Comparison of ENCODE assay signal across 18 cellular contexts in genomic region chr7:22387583-22387982, GRCh38. TPM values are rescaled to one million over a fixed set of nuclear protein-coding genes. Genes with fewer than 3 reads are reported as not detected.
A peak's percentile ranks its signal among the peaks of the same experiment; 100 is the strongest.
DNase-seq lines count a peak whose midpoint lies in the region; ATAC-seq and TF ChIP-seq lines count a peak whose summit lies in the region.
"Had no signal": no experiment of that assay in that cellular context is flagged by ENCODE, and none has a peak within 500 bp of the region (broad histone marks: within the 10 kb centered on the region; RNA-seq: fewer than 3 reads in every experiment).

No MANE protein-coding gene starts in this region.

- H3K36me3 ChIP-seq in IMR-90 (ENCODE audit: control insufficient read depth, insufficient read depth, low read length) (no peaks in the 10 kb centered on the region), mesenchymal stem cell (ENCODE audit: control insufficient read depth in 1 of 2, insufficient read depth in 2 of 2, low read depth in 1 of 2, low read length in 2 of 2) (no peaks in the 10 kb centered on the region), sigmoid colon (no peaks in the 10 kb centered on the region)
- H3K36me3 ChIP-seq: Peyer's patch had no signal

- H2BK5ac ChIP-seq in IMR-90 (ENCODE audit: low read depth, low read length, poor library complexity, severe bottlenecking), result no peak overlapping the region
- no peak overlapping the region for H2BK5ac ChIP-seq in mesenchymal stem cell (ENCODE audit: low read depth, low read length, poor library complexity, severe bottlenecking)

- BruUV-seq in IMR-90 (replicated peaks; lab: Mats Ljungman, UMichigan), result no TSS peak

- H3K9me3 ChIP-seq in IMR-90 (ENCODE audit: control insufficient read depth, insufficient read depth, low read length) (no peaks in the 10 kb centered on the region), mesenchymal stem cell (ENCODE audit: control insufficient read depth, low read length) (no peaks in the 10 kb centered on the region), sigmoid colon (no peaks in the 10 kb centered on the region)
- H3K9me3 ChIP-seq: Peyer's patch had no signal

- H3K18ac ChIP-seq in IMR-90 (ENCODE audit: low read depth, low read length), result no peak overlapping the region
- no peak overlapping the region for H3K18ac ChIP-seq in mesenchymal stem cell (ENCODE audit: low read depth in 1 of 2, low read length in 2 of 2)

- TF ChIP-seq CTCF in AG09309 (IDR thresholded peaks at IDR 0.05; ENCODE audit: control insufficient read depth, insufficient read depth, low read depth, low read length, missing control alignments) (no peak), IMR-90 (conservative IDR thresholded peaks at IDR 0.05; ENCODE audit: low read depth, low read length) (no peak), chondrocyte (IDR thresholded peaks at IDR 0.05) (no peak), sigmoid colon (IDR thresholded peaks at IDR 0.05) (no peak)

- no peak overlapping the region for H4K5ac ChIP-seq in IMR-90 (ENCODE audit: low read depth, low read length)

- H3K4me3 ChIP-seq in AG09309 (ENCODE audit: control insufficient read depth, low read depth, low read length) (no peak overlapping the region), IMR-90 (ENCODE audit: insufficient read depth, low read depth, low read length) (no peak overlapping the region), mesenchymal stem cell (ENCODE audit: insufficient read depth in 1 of 2, low read depth in 1 of 2, low read length in 2 of 2) (no peak overlapping the region), sigmoid colon (no peak overlapping the region)
- H3K4me3 ChIP-seq: GM23338, Peyer's patch had no signal

- H3K4me1 ChIP-seq in IMR-90 (ENCODE audit: control insufficient read depth, insufficient read depth, low read length), result no peaks in the 10 kb centered on the region
- no peaks in the 10 kb centered on the region for H3K4me1 ChIP-seq in mesenchymal stem cell (ENCODE audit: control insufficient read depth, insufficient read depth, low read depth, low read length)
- no peaks in the 10 kb centered on the region for H3K4me1 ChIP-seq in sigmoid colon
- H3K4me1 ChIP-seq: Peyer's patch had no signal

- H2BK120ac ChIP-seq in IMR-90 (ENCODE audit: low read depth, low read length) (no peak overlapping the region), mesenchymal stem cell (ENCODE audit: low read depth, low read length) (no peak overlapping the region)

- in situ Hi-C loops in IMR-90 (cut with MboI; ENCODE audit: low sequenced_read_pairs), result no loop called here

- no peaks in the 10 kb centered on the region for H3K9me1 ChIP-seq in IMR-90 (ENCODE audit: insufficient read depth, low read length)

- H3K56ac ChIP-seq in IMR-90 (ENCODE audit: extremely low read depth, insufficient read depth, low read length), result no peak overlapping the region

- TF ChIP-seq RAD21 in IMR-90 (IDR thresholded peaks at IDR 0.05; ENCODE audit: low read length), result no peak

- TF ChIP-seq EP300 in sigmoid colon (IDR thresholded peaks at IDR 0.05), result no peak

- DNase-seq in AG09309 (ENCODE audit: low read depth), result peak; percentile 78
- DNase-seq in IMR-90, result peak; percentile 18
- no peak for DNase-seq in chondrocyte (ENCODE audit: low spot score)
- no peak for DNase-seq in mesenchymal stem cell
- DNase-seq in epidermal melanocyte (ENCODE audit: insufficient read length, low spot score), result no peak
- no peak for DNase-seq in sigmoid colon
- DNase-seq in SK-N-DZ (ENCODE audit: low spot score), result no peak
- DNase-seq: ACHN; activated CD4-positive, alpha-beta T cell treated with anti-CD3 and anti-CD28 coated beads, Interleukin-2, amount 50 U/mL, for 1 hour; DMS 273 treated with DMSO at 0.1 percent for 48 hours; KBM-7; NCI-H187 treated with DMSO at 0.1 percent for 48 hours; Peyer's patch; stimulated activated CD4-positive, alpha-beta T cell treated with anti-CD3 and anti-CD28 coated beads, Interleukin-15, amount 100 ng/mL, for 24 hours had no signal

- H2BK20ac ChIP-seq in IMR-90 (ENCODE audit: low read depth, low read length), result no peak overlapping the region

- H3K79me1 ChIP-seq in IMR-90 (ENCODE audit: low read depth in 1 of 2, low read length in 2 of 2) (no peaks in the 10 kb centered on the region), mesenchymal stem cell (replicated peaks; ENCODE audit: low read length, poor library complexity, severe bottlenecking) (no peaks in the 10 kb centered on the region)

- ATAC-seq in IMR-90 (ENCODE audit: low read depth), result no peak
- ATAC-seq in GM18907 (IDR thresholded peaks at IDR 0.05; ENCODE audit: unreplicated experiment), result no peak
- ATAC-seq: GM23338 had no signal

- H3K4ac ChIP-seq in IMR-90 (ENCODE audit: low read depth, low read length) (no peak overlapping the region), mesenchymal stem cell (ENCODE audit: low read depth in 1 of 2, low read length in 2 of 2) (no peak overlapping the region)

- no peak for TF ChIP-seq POLR2A in IMR-90 (IDR thresholded peaks at IDR 0.05; ENCODE audit: low read depth, low read length)
- TF ChIP-seq POLR2A in sigmoid colon (IDR thresholded peaks at IDR 0.05), result no peak

- peaks cover 38% of the 10 kb centered on the region for H3K4me1 Mint-ChIP-seq in chondrocyte (ENCODE audit: low read depth)

- no peaks in the 10 kb centered on the region for H4K20me1 ChIP-seq in IMR-90 (ENCODE audit: insufficient read depth, low read length)

- H4K91ac ChIP-seq in IMR-90 (ENCODE audit: insufficient read depth, low read depth, low read length), result no peak overlapping the region
- H4K91ac ChIP-seq in mesenchymal stem cell (ENCODE audit: low read length), result no peak overlapping the region

- POLR2A ChIA-PET in IMR-90 (lab: Charles Lee; ENCODE audit: unreplicated experiment), result no interaction called here

- H2BK15ac ChIP-seq in IMR-90 (ENCODE audit: low read depth, low read length) (no peak overlapping the region), mesenchymal stem cell (ENCODE audit: low read depth, poor library complexity, severe bottlenecking) (no peak overlapping the region)

- 72% methylated on average over 2 of the region's 4 CpGs; no CpG with 5 or more reads in 1 of the 2 experiments for WGBS in IMR-90 (ENCODE audit: extremely low coverage in 2 of 2, insufficient read length in 1 of 2), 2 experiments
- 70% methylated on average over 4 of the region's 4 CpGs for WGBS in mesenchymal stem cell
- WGBS in sigmoid colon, 2 donors, result 79 to 92% methylated on average over 4 of the region's 4 CpGs

- H3K27me3 ChIP-seq in IMR-90 (ENCODE audit: control insufficient read depth, insufficient read depth, low read length) (no peaks in the 10 kb centered on the region), mesenchymal stem cell (ENCODE audit: control insufficient read depth in 1 of 2, insufficient read depth in 1 of 2, low read length in 2 of 2) (no peaks in the 10 kb centered on the region), sigmoid colon (no peaks in the 10 kb centered on the region)
- H3K27me3 ChIP-seq: Peyer's patch had no signal

- H2BK12ac ChIP-seq in mesenchymal stem cell (ENCODE audit: low read length in 2 of 2), result no peak overlapping the region

- no peak overlapping the region for H2AK9ac ChIP-seq in IMR-90 (replicated peaks; ENCODE audit: low read depth, low read length, poor library complexity)

- H3K4me3 Mint-ChIP-seq in chondrocyte (ENCODE audit: unreplicated experiment), result no peak overlapping the region
- H3K4me3 Mint-ChIP-seq: activated T-helper 1 cell treated with anti-CD3 and anti-CD28 coated beads, Interleukin-12 subunit alpha, Interleukin-12 subunit beta, Interleukin-2, Interleukin-4 antibody, amounts not matched to agents 30 ng/mL and 10 ng/mL and 1 ng/mL, durations not matched to agents 14 hours and 24 hours and 36 hours; GM23338; type B pancreatic cell had no signal

- no peaks in the 10 kb centered on the region for H3K27me3 Mint-ChIP-seq in chondrocyte (ENCODE audit: low read depth)
- H3K27me3 Mint-ChIP-seq: type B pancreatic cell had no signal

- H3K23ac ChIP-seq in IMR-90 (ENCODE audit: low read depth, low read length), result no peak overlapping the region
- H3K23ac ChIP-seq in mesenchymal stem cell (ENCODE audit: low read length in 2 of 2), result no peak overlapping the region

- no peaks in the 10 kb centered on the region for H3K36me3 Mint-ChIP-seq in chondrocyte (ENCODE audit: low read depth)
- H3K36me3 Mint-ChIP-seq: type B pancreatic cell had no signal

- CTCF ChIA-PET in IMR-90 (lab: Yijun Ruan, JAX), result interaction anchor here (1.1 kb wide), 1 partner anchor 278 kb away, joined by 3 read pairs; no protein-coding TSS in a partner anchor

- peaks cover 2% of the 10 kb centered on the region for H3K9me3 Mint-ChIP-seq in chondrocyte (ENCODE audit: low read depth)
- H3K9me3 Mint-ChIP-seq: activated T-helper 1 cell treated with anti-CD3 and anti-CD28 coated beads, Interleukin-12 subunit alpha, Interleukin-12 subunit beta, Interleukin-2, Interleukin-4 antibody, amounts not matched to agents 30 ng/mL and 10 ng/mL and 1 ng/mL, durations not matched to agents 14 hours and 24 hours and 36 hours; GM23338; type B pancreatic cell had no signal

- dilution Hi-C loops in IMR-90 (cut with HindIII; ENCODE audit: low sequenced_read_pairs, unreplicated experiment), result no loop called here

- H3K27ac ChIP-seq in IMR-90 (ENCODE audit: insufficient read depth, low read length), result no peak overlapping the region
- no peak overlapping the region for H3K27ac ChIP-seq in mesenchymal stem cell (ENCODE audit: low read length, poor library complexity, severe bottlenecking)
- no peak overlapping the region for H3K27ac ChIP-seq in sigmoid colon
- H3K27ac ChIP-seq: Peyer's patch had no signal

- H2AK5ac ChIP-seq in IMR-90 (ENCODE audit: low read depth, low read length), result no peak overlapping the region
- H2AK5ac ChIP-seq in mesenchymal stem cell (ENCODE audit: low read length, severe bottlenecking), result no peak overlapping the region

- H3K14ac ChIP-seq in IMR-90 (replicated peaks; ENCODE audit: low read depth, low read length) (no peak overlapping the region), mesenchymal stem cell (ENCODE audit: low read length in 2 of 2) (no peak overlapping the region)

- no peak overlapping the region for H2AFZ ChIP-seq in IMR-90 (replicated peaks; ENCODE audit: low read length, poor library complexity)
- H2AFZ ChIP-seq in mesenchymal stem cell (ENCODE audit: low read depth, low read length), result no peak overlapping the region

- no peak overlapping the region for H4K8ac ChIP-seq in IMR-90 (ENCODE audit: low read depth in 2 of 2, low read length in 2 of 2)
- H4K8ac ChIP-seq in mesenchymal stem cell (ENCODE audit: low read length), result no peak overlapping the region

- H3K9ac ChIP-seq in IMR-90 (ENCODE audit: low read depth, low read length) (no peak overlapping the region), mesenchymal stem cell (ENCODE audit: low read length) (peak overlapping the region; percentile 34)

- peak overlapping the region; percentile 79 for H3K27ac Mint-ChIP-seq in chondrocyte (ENCODE audit: unreplicated experiment)
- H3K27ac Mint-ChIP-seq: activated T-helper 1 cell treated with anti-CD3 and anti-CD28 coated beads, Interleukin-12 subunit alpha, Interleukin-12 subunit beta, Interleukin-2, Interleukin-4 antibody, amounts not matched to agents 30 ng/mL and 10 ng/mL and 1 ng/mL, durations not matched to agents 14 hours and 24 hours and 36 hours; GM23338; type B pancreatic cell had no signal

- H3K4me2 ChIP-seq in IMR-90 (ENCODE audit: low read depth, low read length), result no peak overlapping the region
- no peak overlapping the region for H3K4me2 ChIP-seq in mesenchymal stem cell (ENCODE audit: low read length, poor library complexity, severe bottlenecking)
- H3K4me2 ChIP-seq: GM23338 had no signal

- intact Hi-C loops in IMR-90 (cut with micrococcal nuclease), result no loop called here
- intact Hi-C loops in sigmoid colon (cut with DNase I), result no loop called here

RNA-seq across cellular contexts. Expression of gene RAPGEF5, which starts 30.6 kb away (rescaled TPM):
- total RNA-seq in IMR-90 (2012; rRNA removed), result 0.18 and 0.28 TPM in 2 replicates
- 0.05 and 0.09 TPM in 2 replicates for polyA plus RNA-seq in IMR-90 (2012; rRNA removed)
- 0.01 and 0.02 TPM in 2 replicates for polyA plus RNA-seq in IMR-90 (2012; cell fraction: cytosol; rRNA removed)
- polyA plus RNA-seq in IMR-90 (2012; cell fraction: nucleus; rRNA removed; ENCODE audit: low replicate concordance), result 0.01 and 0.05 TPM in 2 replicates
- total RNA-seq in chondrocyte, result 0.53 to 2.2 TPM (median 1.9 TPM) in 3 replicates
- 3.1 TPM for polyA plus RNA-seq in mesenchymal stem cell (2013, experiment 1 of 2)
- 2.8 TPM for polyA plus RNA-seq in mesenchymal stem cell (2013, experiment 2 of 2)
- total RNA-seq in sigmoid colon, result 10 to 100 TPM; 10.3 to 17.9 (median 15.7) TPM
- 10 to 100 TPM in 1 of 3 donors, 1 to 10 TPM in 2; 6.0 to 12.6 (median 8.8) TPM for polyA plus RNA-seq in sigmoid colon
- 5.6 and 9.2 TPM in 2 replicates for polyA plus RNA-seq in SK-N-DZ (2014; cell fraction: cytosol; rRNA removed)
- polyA plus RNA-seq in SK-N-DZ (2014; cell fraction: nucleus; rRNA removed), result 5.9 and 9.2 TPM in 2 replicates

Comparison
In these comparisons a context has a peak if more than half of its experiments do, and no peak if none do; other contexts are left out.
1. DNase-seq: peak in AG09309 (single experiment) and IMR-90 (single experiment); none in chondrocyte (single experiment), mesenchymal stem cell (single experiment), epidermal melanocyte (single experiment), sigmoid colon (single experiment) and SK-N-DZ (single experiment).